Comparison of ENCODE assay signal across 8 cellular contexts in genomic region chrX:45070116-45071007, GRCh38.
DNase-seq lines count a peak whose midpoint lies in the region; ATAC-seq and TF ChIP-seq lines count a peak whose summit lies in the region.

No MANE protein-coding gene starts in this region.

- H3K4me1 Mint-ChIP-seq in activated T-cell treated with anti-CD3 and anti-CD28 coated beads, Interleukin-2, amount 50 U/mL, for 72 hours (ENCODE audit: low read depth) = peaks cover 66% of the 10 kb centered on the region
- peaks cover 33% of the 10 kb centered on the region for H3K4me1 Mint-ChIP-seq in stimulated activated memory B cell treated with anti-CD40 and anti-IgM and Interleukin-4, amounts not matched to agents 10 μg/mL and 1 μg/mL and 100 μg/mL, for 72 hours

- peak; percentile 13 to 16 for DNase-seq in activated T-cell treated with anti-CD3 and anti-CD28 coated beads, Interleukin-2, amount 50 U/mL, for 72 hours
- no peak for DNase-seq in activated T-cell treated with anti-CD3 and anti-CD28 coated beads for 4 hours
- peak; percentile 5 for DNase-seq in HS-5 (ENCODE audit: low read depth)
- peak; percentile 65 for DNase-seq in SK-MEL-5 (ENCODE audit: low read depth, low spot score)
- peak; percentile 63 to 67 for DNase-seq in dermis microvascular lymphatic vessel endothelial cell (ENCODE audit: low read depth in 2 of 2)
- peak in 1 of 3 donors; percentile 29 for DNase-seq in mucosa of descending colon

- TF ChIP-seq CTCF in mucosa of descending colon (IDR thresholded peaks at IDR 0.05) = peak; percentile 24

- peaks cover 0 to 2% of the 10 kb centered on the region in 2 donors for H3K9me3 Mint-ChIP-seq in activated T-cell treated with anti-CD3 and anti-CD28 coated beads, Interleukin-2, amount 50 U/mL, for 72 hours
- H3K9me3 Mint-ChIP-seq in stimulated activated memory B cell treated with anti-CD40 and anti-IgM and Interleukin-4, amounts not matched to agents 10 μg/mL and 1 μg/mL and 100 μg/mL, for 72 hours = peaks cover 2% of the 10 kb centered on the region

- no peak overlapping the region for H3K4me3 ChIP-seq in mucosa of descending colon

- H3K9me3 ChIP-seq in mucosa of descending colon = no peaks in the 10 kb centered on the region

- intact Hi-C loops in mucosa of descending colon (cut with DNase I, micrococcal nuclease) = no loop called here

- in situ Hi-C loops in SK-MEL-5 (cut with HindIII; ENCODE audit: low pct_unique_long_range_greater_than_20kb, low sequenced_read_pairs) = no loop called here

- peaks cover 17 to 28% of the 10 kb centered on the region in 2 donors for H3K36me3 Mint-ChIP-seq in activated T-cell treated with anti-CD3 and anti-CD28 coated beads, Interleukin-2, amount 50 U/mL, for 72 hours (ENCODE audit: insufficient read depth in 2 of 2)
- H3K36me3 Mint-ChIP-seq in stimulated activated memory B cell treated with anti-CD40 and anti-IgM and Interleukin-4, amounts not matched to agents 10 μg/mL and 1 μg/mL and 100 μg/mL, for 72 hours = peaks cover 27% of the 10 kb centered on the region

- H3K36me3 ChIP-seq in mucosa of descending colon (ENCODE audit: low read depth) = no peaks in the 10 kb centered on the region

- ATAC-seq in activated T-cell treated with anti-CD3 and anti-CD28 coated beads, Interleukin-2, amount 50 U/mL, for 72 hours (replicated peaks in 1 of 2) = peak; percentile 68 to 70
- ATAC-seq in mucosa of descending colon = peak; percentile 86
- no peak for ATAC-seq in stimulated activated memory B cell treated with anti-CD40 and anti-IgM and Interleukin-4, amounts not matched to agents 10 μg/mL and 1 μg/mL and 100 μg/mL, for 72 hours
- no peak for ATAC-seq in HG03520 (IDR thresholded peaks at IDR 0.05; ENCODE audit: unreplicated experiment)

- peak overlapping the region; percentile 87 for H3K27ac Mint-ChIP-seq in activated T-cell treated with anti-CD3 and anti-CD28 coated beads, Interleukin-2, amount 50 U/mL, for 72 hours
- H3K27ac Mint-ChIP-seq in stimulated activated memory B cell treated with anti-CD40 and anti-IgM and Interleukin-4, amounts not matched to agents 10 μg/mL and 1 μg/mL and 100 μg/mL, for 72 hours = no peak overlapping the region

- H3K4me1 ChIP-seq in mucosa of descending colon (ENCODE audit: low read depth) = no peaks in the 10 kb centered on the region

- peak overlapping the region in 1 of 2 donors; percentile 45 for H3K4me3 Mint-ChIP-seq in activated T-cell treated with anti-CD3 and anti-CD28 coated beads, Interleukin-2, amount 50 U/mL, for 72 hours
- H3K4me3 Mint-ChIP-seq in stimulated activated memory B cell treated with anti-CD40 and anti-IgM and Interleukin-4, amounts not matched to agents 10 μg/mL and 1 μg/mL and 100 μg/mL, for 72 hours = no peak overlapping the region

- H3K27me3 Mint-ChIP-seq in activated T-cell treated with anti-CD3 and anti-CD28 coated beads, Interleukin-2, amount 50 U/mL, for 72 hours (ENCODE audit: low read depth) = no peaks in the 10 kb centered on the region
- H3K27me3 Mint-ChIP-seq in stimulated activated memory B cell treated with anti-CD40 and anti-IgM and Interleukin-4, amounts not matched to agents 10 μg/mL and 1 μg/mL and 100 μg/mL, for 72 hours = no peaks in the 10 kb centered on the region

Comparison
In these comparisons a context has a peak if more than half of its experiments do, and no peak if none do; other contexts are left out.
1. ATAC-seq: peak in activated T-cell treated with anti-CD3 and anti-CD28 coated beads, Interleukin-2, amount 50 U/mL, for 72 hours (2 of 2) and mucosa of descending colon (single experiment); none in stimulated activated memory B cell treated with anti-CD40 and anti-IgM and Interleukin-4, amounts not matched to agents 10 μg/mL and 1 μg/mL and 100 μg/mL, for 72 hours (single experiment) and HG03520 (single experiment).